In the genomic region with DNA sequence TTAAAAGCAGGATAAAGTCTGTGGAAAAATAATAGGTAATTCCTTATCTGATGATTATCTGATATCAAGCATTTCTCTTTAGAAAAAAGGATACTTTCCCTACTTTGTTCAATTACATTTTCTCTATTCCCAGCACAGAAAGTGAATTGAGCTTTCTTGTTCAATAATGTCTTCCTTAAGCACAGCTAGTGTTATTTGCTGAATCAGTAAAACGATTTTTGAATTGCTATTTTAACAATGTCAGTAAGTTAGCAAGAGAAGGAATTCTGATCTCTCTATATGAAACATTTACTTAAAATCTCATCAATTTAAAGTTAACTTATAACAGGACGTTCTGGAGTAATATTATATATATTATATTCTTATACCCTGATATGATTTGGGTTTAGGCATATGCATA, we compare ENCODE assay signal across 35 cellular contexts.
"Had no signal": no experiment of that assay in that cellular context is flagged by ENCODE, and none has a peak within 500 bp of the region (broad histone marks: within the 10 kb centered on the region; RNA-seq: fewer than 3 reads in every experiment).

No MANE protein-coding gene starts in this region.

- H3K4me1 Mint-ChIP-seq: activated B cell treated with CpG ODN at 0.5 μM for 24 hours; activated CD4-positive, alpha-beta T cell treated with anti-CD3 and anti-CD28 coated beads, Interleukin-2, amount 10 ng/mL, durations not matched to agents 24 days and 14 days; activated naive CD8-positive, alpha-beta T cell treated with anti-CD3 and anti-CD28 coated beads for 36 hours; activated T-helper 17 cell treated with anti-CD3 and anti-CD28 coated beads, Interleukin-2, amount 50 U/mL, for 72 hours had no signal

- H3K36me3 Mint-ChIP-seq: activated CD4-positive, alpha-beta memory T cell treated with anti-CD3 and anti-CD28 coated beads for 36 hours; activated naive CD4-positive, alpha-beta T cell treated with anti-CD3 and anti-CD28 coated beads, Interleukin-2, amount 50 U/mL, for 72 hours; activated naive CD8-positive, alpha-beta T cell treated with anti-CD3 and anti-CD28 coated beads for 36 hours had no signal

- H3K27me3 Mint-ChIP-seq: activated B cell treated with CpG ODN at 0.5 μM for 24 hours; activated CD4-positive, alpha-beta memory T cell treated with anti-CD3 and anti-CD28 coated beads for 36 hours; activated CD4-positive, alpha-beta T cell treated with anti-CD3 and anti-CD28 coated beads, Interleukin-2, amount 10 ng/mL, durations not matched to agents 24 days and 14 days; activated CD8-positive, alpha-beta T cell treated with anti-CD3 and anti-CD28 coated beads for 36 hours; activated naive CD8-positive, alpha-beta T cell treated with anti-CD3 and anti-CD28 coated beads for 36 hours; activated T-helper 17 cell treated with anti-CD3 and anti-CD28 coated beads, Interleukin-2, amount 50 U/mL, for 72 hours had no signal

- H3K4me3 Mint-ChIP-seq: activated B cell treated with CpG ODN at 0.5 μM for 24 hours; activated CD4-positive, alpha-beta memory T cell treated with anti-CD3 and anti-CD28 coated beads for 36 hours; activated CD4-positive, alpha-beta T cell treated with anti-CD3 and anti-CD28 coated beads, Interleukin-2, amount 10 ng/mL, durations not matched to agents 24 days and 14 days; activated CD8-positive, alpha-beta T cell treated with anti-CD3 and anti-CD28 coated beads for 36 hours; activated naive CD4-positive, alpha-beta T cell treated with anti-CD3 and anti-CD28 coated beads for 36 hours; activated naive CD8-positive, alpha-beta T cell treated with anti-CD3 and anti-CD28 coated beads for 36 hours; activated T-cell treated with anti-CD3 and anti-CD28 coated beads, Interleukin-2, amount 50 U/mL, for 4 hours; activated T-cell treated with anti-CD3 and anti-CD28 coated beads, Interleukin-2, amount 50 U/mL, for 72 hours; activated T-helper 1 cell treated with anti-CD3 and anti-CD28 coated beads, Interleukin-12 subunit alpha, Interleukin-12 subunit beta, Interleukin-2, Interleukin-4 antibody, amounts not matched to agents 30 ng/mL and 10 ng/mL and 1 ng/mL, durations not matched to agents 14 hours and 24 hours and 36 hours; activated T-helper 17 cell treated with anti-CD3 and anti-CD28 coated beads, Interleukin-2, amount 50 U/mL, for 72 hours; T-helper 2 cell treated with Interferon-gamma antibody and Interleukin-4, amounts not matched to agents 5 μg/mL and 100 μg/mL, for 36 hours had no signal

- H3K4me3 ChIP-seq: adrenal gland, body of pancreas, breast epithelium had no signal

- ATAC-seq: activated CD8-positive, alpha-beta T cell treated with anti-CD3 and anti-CD28 coated beads for 36 hours; activated naive CD4-positive, alpha-beta T cell treated with anti-CD3 and anti-CD28 coated beads, Interleukin-2, amount 50 U/mL, for 72 hours; activated T-cell treated with anti-CD3 and anti-CD28 coated beads, Interleukin-2, amount 50 U/mL, for 4 hours; activated T-cell treated with anti-CD3 and anti-CD28 coated beads, Interleukin-2, amount 50 U/mL, for 72 hours; activated T-helper 17 cell treated with anti-CD3 and anti-CD28 coated beads, Interleukin-2, amount 50 U/mL, for 72 hours; body of pancreas had no signal

- H3K4me1 ChIP-seq: adrenal gland, body of pancreas, breast epithelium had no signal

- H3K9me3 ChIP-seq: adrenal gland, body of pancreas, breast epithelium had no signal

- H3K27ac Mint-ChIP-seq: activated B cell treated with CpG ODN at 0.5 μM for 24 hours; activated CD4-positive, alpha-beta memory T cell treated with anti-CD3 and anti-CD28 coated beads for 36 hours; activated CD4-positive, alpha-beta T cell treated with anti-CD3 and anti-CD28 coated beads, Interleukin-2, amount 10 ng/mL, durations not matched to agents 24 days and 14 days; activated CD8-positive, alpha-beta T cell treated with anti-CD3 and anti-CD28 coated beads for 36 hours; activated naive CD4-positive, alpha-beta T cell treated with anti-CD3 and anti-CD28 coated beads for 36 hours; activated naive CD4-positive, alpha-beta T cell treated with anti-CD3 and anti-CD28 coated beads, Interleukin-2, amount 50 U/mL, for 72 hours; activated naive CD8-positive, alpha-beta T cell treated with anti-CD3 and anti-CD28 coated beads for 36 hours; activated T-cell treated with anti-CD3 and anti-CD28 coated beads, Interleukin-2, amount 50 U/mL, for 72 hours; activated T-helper 1 cell treated with anti-CD3 and anti-CD28 coated beads, Interleukin-12 subunit alpha, Interleukin-12 subunit beta, Interleukin-2, Interleukin-4 antibody, amounts not matched to agents 30 ng/mL and 10 ng/mL and 1 ng/mL, durations not matched to agents 14 hours and 24 hours and 36 hours; activated T-helper 17 cell treated with anti-CD3 and anti-CD28 coated beads, Interleukin-2, amount 50 U/mL, for 72 hours; T-helper 2 cell treated with Interferon-gamma antibody and Interleukin-4, amounts not matched to agents 5 μg/mL and 100 μg/mL, for 36 hours had no signal

- H3K27ac ChIP-seq: adrenal gland, body of pancreas, brain microvascular endothelial cell, breast epithelium, VCaP had no signal

- FAIRE-seq: astrocyte, TTC549 had no signal

- H3K27me3 ChIP-seq: adrenal gland, body of pancreas, brain microvascular endothelial cell, breast epithelium had no signal

- DNase-seq: activated B cell treated with CpG ODN at 0.5 μM for 24 hours; activated CD4-positive, alpha-beta memory T cell treated with anti-CD3 and anti-CD28 coated beads for 36 hours; activated CD4-positive, alpha-beta T cell treated with anti-CD3 and anti-CD28 coated beads for 4 hours; activated CD4-positive, alpha-beta T cell treated with anti-CD3 and anti-CD28 coated beads, Interleukin-2, amount 10 ng/mL, durations not matched to agents 24 days and 14 days; activated CD4-positive, alpha-beta T cell treated with anti-CD3 and anti-CD28 coated beads, Interleukin-2, amount 50 U/mL, for 1 hour; activated CD4-positive, alpha-beta T cell treated with anti-CD3 and anti-CD28 coated beads, Interleukin-2, amount 50 U/mL, for 4 hours; activated CD4-positive, CD25-positive, alpha-beta regulatory T cell treated with anti-CD3 and anti-CD28 coated beads, Interleukin-2, amount 50 U/mL, for 72 hours; activated CD8-positive, alpha-beta memory T cell treated with anti-CD3 and anti-CD28 coated beads, Interleukin-2, amount 50 U/mL, for 4 hours; activated CD8-positive, alpha-beta T cell treated with anti-CD3 and anti-CD28 coated beads for 36 hours; activated effector memory CD4-positive, alpha-beta T cell treated with anti-CD3 and anti-CD28 coated beads, Interleukin-2, amount 50 U/mL, for 16 hours; activated gamma-delta T cell treated with Interleukin-2 at 50 U/mL for 16 hours; activated naive CD4-positive, alpha-beta T cell; activated naive CD4-positive, alpha-beta T cell treated with anti-CD3 and anti-CD28 coated beads for 36 hours; activated naive CD4-positive, alpha-beta T cell treated with anti-CD3 and anti-CD28 coated beads, Interleukin-2, amount 50 U/mL, for 16 hours; activated naive CD8-positive, alpha-beta T cell treated with anti-CD3 and anti-CD28 coated beads for 36 hours; activated T-cell treated with anti-CD3 and anti-CD28 coated beads for 4 hours; activated T-cell treated with anti-CD3 and anti-CD28 coated beads, Interleukin-2, amount 50 U/mL, for 1 hour; activated T-cell treated with anti-CD3 and anti-CD28 coated beads, Interleukin-2, amount 50 U/mL, for 4 hours; activated T-cell treated with anti-CD3 and anti-CD28 coated beads, Interleukin-2, amount 50 U/mL, for 72 hours; adrenal gland; amniotic stem cell; aorta; body of pancreas; brain microvascular endothelial cell; central memory CD4-positive, alpha-beta T cell; T-helper 2 cell; T-helper 9 cell had no signal

- H3K9me3 Mint-ChIP-seq: activated B cell treated with CpG ODN at 0.5 μM for 24 hours; activated CD4-positive, alpha-beta memory T cell treated with anti-CD3 and anti-CD28 coated beads for 36 hours; activated naive CD8-positive, alpha-beta T cell treated with anti-CD3 and anti-CD28 coated beads for 36 hours; activated T-helper 17 cell treated with anti-CD3 and anti-CD28 coated beads, Interleukin-2, amount 50 U/mL, for 72 hours had no signal
